8 cellular contexts compared by ENCODE assay signal in the genomic region with DNA sequence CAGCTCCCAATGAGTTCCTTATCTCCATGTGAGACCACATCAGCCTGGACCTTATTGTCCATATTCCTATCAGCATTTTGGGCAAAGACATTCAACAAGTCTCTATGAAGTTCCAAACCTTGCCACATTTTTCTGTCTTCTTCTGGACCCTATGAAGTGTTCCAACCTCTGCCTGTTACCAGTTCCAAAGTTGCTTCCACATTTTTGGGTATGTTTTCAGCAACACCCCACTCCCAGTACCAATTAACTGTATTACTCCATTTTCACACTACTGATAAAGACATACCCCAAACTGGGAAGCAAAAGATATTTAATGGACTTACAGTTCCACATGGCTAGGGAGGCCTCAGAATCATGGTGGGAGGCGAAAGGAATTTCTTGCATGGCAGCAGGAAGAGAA.
"Had no signal": no experiment of that assay in that cellular context is flagged by ENCODE, and none has a peak within 500 bp of the region (broad histone marks: within the 10 kb centered on the region; RNA-seq: fewer than 3 reads in every experiment).

No MANE protein-coding gene starts in this region.

- H3K4me3 ChIP-seq: GM12878 had no signal

- DNase-seq: GDM1, GF-D8 had no signal

- ATAC-seq: GM12878 had no signal

- FAIRE-seq: G401.6, GM12878, GM12891, GM12892, GM18507, GM19239 had no signal
